ENCODE assay signal across 1 cellular context in the genomic region with DNA sequence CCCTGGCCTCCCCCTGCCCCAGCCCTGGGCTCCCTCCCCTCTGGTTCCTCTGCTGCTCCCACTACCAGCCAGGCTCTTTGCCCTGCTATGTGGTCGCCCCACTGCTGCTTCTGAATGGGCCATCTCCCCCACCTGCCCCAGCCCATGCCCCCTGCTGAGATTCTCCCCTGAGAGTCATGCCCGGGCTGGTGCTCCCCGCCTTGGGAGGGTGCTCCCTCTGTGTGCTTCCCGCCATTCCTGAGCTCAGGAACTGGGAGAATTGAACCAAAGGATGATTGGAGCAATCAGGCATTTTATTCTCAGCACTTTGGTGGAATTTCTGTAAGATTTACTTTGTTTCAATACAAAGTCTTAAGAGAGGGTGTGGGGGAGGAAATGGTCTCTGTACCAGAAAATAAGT.
TF ChIP-seq lines count a peak whose summit lies in the region.

No MANE protein-coding gene starts in this region.

TF ChIP-seq in HEK293, 187 proteins besides CTCF, POLR2A, EP300 and RAD21:
- TF ChIP-seq ZBTB20 (tag by site-specific recombination; IDR thresholded peaks at IDR 0.05) (no peak), ZNF677 (tag by site-specific recombination; IDR thresholded peaks at IDR 0.05) (no peak), HOXD13 (CRISPR knock-in tag; IDR thresholded peaks at IDR 0.05; ENCODE audit: borderline replicate concordance) (no peak), GLIS1 (tag by site-specific recombination; IDR thresholded peaks at IDR 0.05) (peak; percentile 59; the same call in 1 of the 2 replicates)
